ENCODE assay signal across 1 cellular context in the genomic region with DNA sequence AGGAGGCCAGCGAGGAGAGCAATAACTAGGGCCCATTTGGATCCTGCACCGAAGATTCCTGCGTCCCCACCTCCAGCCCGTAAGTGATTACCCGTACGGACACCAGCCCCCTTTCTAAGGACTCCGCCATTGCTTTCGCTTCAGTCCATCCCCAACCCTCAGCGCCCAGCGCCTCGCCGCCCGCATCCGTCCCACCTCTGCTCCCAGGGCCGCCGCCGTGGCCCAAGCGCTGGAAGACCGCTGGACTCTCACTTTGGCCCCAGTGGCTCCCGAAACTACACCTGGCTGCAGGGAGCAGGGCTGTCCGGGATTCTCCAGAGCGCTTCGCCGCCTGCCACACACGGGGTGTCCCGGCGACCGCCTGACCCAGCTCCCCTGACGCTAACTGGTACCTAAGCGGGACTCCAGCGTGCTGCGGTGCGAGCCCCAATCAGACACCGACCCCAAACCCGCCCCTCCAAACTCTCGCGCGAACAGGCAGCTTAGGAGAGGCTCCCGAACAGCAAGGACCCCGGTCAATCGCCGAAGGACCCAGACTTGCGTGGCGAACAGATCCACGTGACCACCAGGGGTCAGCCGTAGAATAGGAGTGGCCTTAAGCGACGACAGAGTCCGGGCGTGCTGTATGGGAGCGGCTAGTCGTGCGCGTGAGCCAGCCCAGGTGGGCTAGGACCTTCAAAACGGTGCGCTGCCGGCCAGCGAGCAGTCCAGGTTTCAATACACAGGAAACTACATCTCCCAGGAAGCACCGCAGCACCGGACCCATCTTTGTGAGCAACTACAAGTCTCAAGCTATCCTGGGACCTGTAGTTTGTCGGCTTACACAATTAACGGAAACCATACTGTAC.
TF ChIP-seq lines count a peak whose summit lies in the region.

A gene (minus strand): TSS at position 363 of the 848 bp plus-strand sequence. CDS start 771 bp downstream, outside the sequence.

TF ChIP-seq in K562, 482 proteins besides CTCF, POLR2A, EP300 and RAD21 (continued from another document and continues in another):
- TF ChIP-seq, protein P1, sequence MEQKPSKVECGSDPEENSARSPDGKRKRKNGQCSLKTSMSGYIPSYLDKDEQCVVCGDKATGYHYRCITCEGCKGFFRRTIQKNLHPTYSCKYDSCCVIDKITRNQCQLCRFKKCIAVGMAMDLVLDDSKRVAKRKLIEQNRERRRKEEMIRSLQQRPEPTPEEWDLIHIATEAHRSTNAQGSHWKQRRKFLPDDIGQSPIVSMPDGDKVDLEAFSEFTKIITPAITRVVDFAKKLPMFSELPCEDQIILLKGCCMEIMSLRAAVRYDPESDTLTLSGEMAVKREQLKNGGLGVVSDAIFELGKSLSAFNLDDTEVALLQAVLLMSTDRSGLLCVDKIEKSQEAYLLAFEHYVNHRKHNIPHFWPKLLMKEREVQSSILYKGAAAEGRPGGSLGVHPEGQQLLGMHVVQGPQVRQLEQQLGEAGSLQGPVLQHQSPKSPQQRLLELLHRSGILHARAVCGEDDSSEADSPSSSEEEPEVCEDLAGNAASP (IDR thresholded peaks at IDR 0.05) = no peak
- TF ChIP-seq U2AF2 (optimal IDR thresholded peaks at IDR 0.05; ENCODE audit: low read depth, low read length) (no peak), ETV6 (IDR thresholded peaks at IDR 0.05; ENCODE audit: borderline replicate concordance in 1 of 2, low read depth in 2 of 2, low read length in 1 of 2) (no peak), ETV6 (CRISPR knock-in tag; IDR thresholded peaks at IDR 0.05; ENCODE audit: borderline replicate concordance) (no peak), NFYB (IDR thresholded peaks at IDR 0.05; ENCODE audit: extremely low read depth, insufficient read length) (no peak), XRCC3 (IDR thresholded peaks at IDR 0.05) (no peak), ZFP1 (CRISPR knock-in tag; IDR thresholded peaks at IDR 0.05) (no peak), SMARCB1 (IDR thresholded peaks at IDR 0.05; ENCODE audit: insufficient read length, low read depth) (no peak), ZNF778 (CRISPR knock-in tag; IDR thresholded peaks at IDR 0.05) (no peak), ZC3H4 (CRISPR knock-in tag; IDR thresholded peaks at IDR 0.05; ENCODE audit: borderline replicate concordance) (no peak), SIRT6 (IDR thresholded peaks at IDR 0.05; ENCODE audit: low read depth, low read length) (no peak), KAT7 (CRISPR knock-in tag; IDR thresholded peaks at IDR 0.05; ENCODE audit: borderline replicate concordance) (no peak), RBM39 (optimal IDR thresholded peaks at IDR 0.05; ENCODE audit: low read depth, low read length) (no peak), ZNF212 (CRISPR knock-in tag; IDR thresholded peaks at IDR 0.05) (no peak), MAZ (CRISPR knock-in tag; conservative IDR thresholded peaks at IDR 0.05 in 1 of 2, IDR thresholded peaks at IDR 0.05 in 1 of 2) (peak; percentile 33 to 73; a peak in 3 of 4 replicates), MXI1 (IDR thresholded peaks at IDR 0.05; ENCODE audit: low read depth, low read length) (0 out of 2 replicates have a peak, but pooled peaks have one; percentile 17), DACH1 (IDR thresholded peaks at IDR 0.05; ENCODE audit: partially characterized antibody) (peak; percentile 84), PTTG1 (tag; IDR thresholded peaks at IDR 0.05; ENCODE audit: low read depth) (no peak), ZFP30 (CRISPR knock-in tag; IDR thresholded peaks at IDR 0.05; ENCODE audit: borderline replicate concordance) (no peak), GTF2F1 (IDR thresholded peaks at IDR 0.05; ENCODE audit: low read depth, low read length) (peak; percentile 25; the same call in 1 of the 2 replicates), ZNF561 (CRISPR knock-in tag; conservative IDR thresholded peaks at IDR 0.05) (no peak), ETS2 (tag; IDR thresholded peaks at IDR 0.05; ENCODE audit: borderline replicate concordance, poor library complexity, severe bottlenecking) (no peak), RBM25 (IDR thresholded peaks at IDR 0.05; ENCODE audit: low read depth, low read length, severe bottlenecking) (no peak), ZBTB7A (IDR thresholded peaks at IDR 0.05; ENCODE audit: borderline replicate concordance, control insufficient read depth, low read depth, low read length) (peak; percentile 88; the same call in 1 of the 2 replicates), DPF2 (IDR thresholded peaks at IDR 0.05) (0 out of 2 replicates have a peak, but pooled peaks have one; percentile 5), ZNF174 (CRISPR knock-in tag; IDR thresholded peaks at IDR 0.05) (no peak), SMARCC2 (IDR thresholded peaks at IDR 0.05; ENCODE audit: low read depth) (no peak), HDGF (IDR thresholded peaks at IDR 0.05) (no peak), MCM3 (IDR thresholded peaks at IDR 0.05) (no peak), ERF (CRISPR knock-in tag; IDR thresholded peaks at IDR 0.05) (no peak), DDX20 (tag; IDR thresholded peaks at IDR 0.05; ENCODE audit: low read depth) (no peak), ZNF76 (CRISPR knock-in tag; IDR thresholded peaks at IDR 0.05; ENCODE audit: borderline replicate concordance) (no peak), WHSC1 (IDR thresholded peaks at IDR 0.05; ENCODE audit: low read length) (no peak), ZEB2 (IDR thresholded peaks at IDR 0.05) (peak; percentile 95), ZKSCAN1 (IDR thresholded peaks at IDR 0.05; ENCODE audit: low read depth, low read length) (peak; percentile 44; the same call in 1 of the 2 replicates)
- TF ChIP-seq, protein P2, sequence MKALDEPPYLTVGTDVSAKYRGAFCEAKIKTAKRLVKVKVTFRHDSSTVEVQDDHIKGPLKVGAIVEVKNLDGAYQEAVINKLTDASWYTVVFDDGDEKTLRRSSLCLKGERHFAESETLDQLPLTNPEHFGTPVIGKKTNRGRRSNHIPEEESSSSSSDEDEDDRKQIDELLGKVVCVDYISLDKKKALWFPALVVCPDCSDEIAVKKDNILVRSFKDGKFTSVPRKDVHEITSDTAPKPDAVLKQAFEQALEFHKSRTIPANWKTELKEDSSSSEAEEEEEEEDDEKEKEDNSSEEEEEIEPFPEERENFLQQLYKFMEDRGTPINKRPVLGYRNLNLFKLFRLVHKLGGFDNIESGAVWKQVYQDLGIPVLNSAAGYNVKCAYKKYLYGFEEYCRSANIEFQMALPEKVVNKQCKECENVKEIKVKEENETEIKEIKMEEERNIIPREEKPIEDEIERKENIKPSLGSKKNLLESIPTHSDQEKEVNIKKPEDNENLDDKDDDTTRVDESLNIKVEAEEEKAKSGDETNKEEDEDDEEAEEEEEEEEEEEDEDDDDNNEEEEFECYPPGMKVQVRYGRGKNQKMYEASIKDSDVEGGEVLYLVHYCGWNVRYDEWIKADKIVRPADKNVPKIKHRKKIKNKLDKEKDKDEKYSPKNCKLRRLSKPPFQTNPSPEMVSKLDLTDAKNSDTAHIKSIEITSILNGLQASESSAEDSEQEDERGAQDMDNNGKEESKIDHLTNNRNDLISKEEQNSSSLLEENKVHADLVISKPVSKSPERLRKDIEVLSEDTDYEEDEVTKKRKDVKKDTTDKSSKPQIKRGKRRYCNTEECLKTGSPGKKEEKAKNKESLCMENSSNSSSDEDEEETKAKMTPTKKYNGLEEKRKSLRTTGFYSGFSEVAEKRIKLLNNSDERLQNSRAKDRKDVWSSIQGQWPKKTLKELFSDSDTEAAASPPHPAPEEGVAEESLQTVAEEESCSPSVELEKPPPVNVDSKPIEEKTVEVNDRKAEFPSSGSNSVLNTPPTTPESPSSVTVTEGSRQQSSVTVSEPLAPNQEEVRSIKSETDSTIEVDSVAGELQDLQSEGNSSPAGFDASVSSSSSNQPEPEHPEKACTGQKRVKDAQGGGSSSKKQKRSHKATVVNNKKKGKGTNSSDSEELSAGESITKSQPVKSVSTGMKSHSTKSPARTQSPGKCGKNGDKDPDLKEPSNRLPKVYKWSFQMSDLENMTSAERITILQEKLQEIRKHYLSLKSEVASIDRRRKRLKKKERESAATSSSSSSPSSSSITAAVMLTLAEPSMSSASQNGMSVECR (CRISPR knock-in tag; IDR thresholded peaks at IDR 0.05) = peak; percentile 64
- TF ChIP-seq, protein P3, sequence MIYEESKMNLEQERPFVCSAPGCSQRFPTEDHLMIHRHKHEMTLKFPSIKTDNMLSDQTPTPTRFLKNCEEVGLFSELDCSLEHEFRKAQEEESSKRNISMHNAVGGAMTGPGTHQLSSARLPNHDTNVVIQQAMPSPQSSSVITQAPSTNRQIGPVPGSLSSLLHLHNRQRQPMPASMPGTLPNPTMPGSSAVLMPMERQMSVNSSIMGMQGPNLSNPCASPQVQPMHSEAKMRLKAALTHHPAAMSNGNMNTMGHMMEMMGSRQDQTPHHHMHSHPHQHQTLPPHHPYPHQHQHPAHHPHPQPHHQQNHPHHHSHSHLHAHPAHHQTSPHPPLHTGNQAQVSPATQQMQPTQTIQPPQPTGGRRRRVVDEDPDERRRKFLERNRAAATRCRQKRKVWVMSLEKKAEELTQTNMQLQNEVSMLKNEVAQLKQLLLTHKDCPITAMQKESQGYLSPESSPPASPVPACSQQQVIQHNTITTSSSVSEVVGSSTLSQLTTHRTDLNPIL (CRISPR knock-in tag; IDR thresholded peaks at IDR 0.05) = no peak
- TF ChIP-seq, protein P4, sequence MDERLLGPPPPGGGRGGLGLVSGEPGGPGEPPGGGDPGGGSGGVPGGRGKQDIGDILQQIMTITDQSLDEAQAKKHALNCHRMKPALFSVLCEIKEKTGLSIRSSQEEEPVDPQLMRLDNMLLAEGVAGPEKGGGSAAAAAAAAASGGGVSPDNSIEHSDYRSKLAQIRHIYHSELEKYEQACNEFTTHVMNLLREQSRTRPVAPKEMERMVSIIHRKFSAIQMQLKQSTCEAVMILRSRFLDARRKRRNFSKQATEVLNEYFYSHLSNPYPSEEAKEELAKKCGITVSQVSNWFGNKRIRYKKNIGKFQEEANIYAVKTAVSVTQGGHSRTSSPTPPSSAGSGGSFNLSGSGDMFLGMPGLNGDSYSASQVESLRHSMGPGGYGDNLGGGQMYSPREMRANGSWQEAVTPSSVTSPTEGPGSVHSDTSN (CRISPR knock-in tag; IDR thresholded peaks at IDR 0.05; ENCODE audit: low read depth) = no peak
- TF ChIP-seq, protein P4 (tag; conservative IDR thresholded peaks at IDR 0.05; ENCODE audit: low read depth) = no peak
- TF ChIP-seq, protein P5, sequence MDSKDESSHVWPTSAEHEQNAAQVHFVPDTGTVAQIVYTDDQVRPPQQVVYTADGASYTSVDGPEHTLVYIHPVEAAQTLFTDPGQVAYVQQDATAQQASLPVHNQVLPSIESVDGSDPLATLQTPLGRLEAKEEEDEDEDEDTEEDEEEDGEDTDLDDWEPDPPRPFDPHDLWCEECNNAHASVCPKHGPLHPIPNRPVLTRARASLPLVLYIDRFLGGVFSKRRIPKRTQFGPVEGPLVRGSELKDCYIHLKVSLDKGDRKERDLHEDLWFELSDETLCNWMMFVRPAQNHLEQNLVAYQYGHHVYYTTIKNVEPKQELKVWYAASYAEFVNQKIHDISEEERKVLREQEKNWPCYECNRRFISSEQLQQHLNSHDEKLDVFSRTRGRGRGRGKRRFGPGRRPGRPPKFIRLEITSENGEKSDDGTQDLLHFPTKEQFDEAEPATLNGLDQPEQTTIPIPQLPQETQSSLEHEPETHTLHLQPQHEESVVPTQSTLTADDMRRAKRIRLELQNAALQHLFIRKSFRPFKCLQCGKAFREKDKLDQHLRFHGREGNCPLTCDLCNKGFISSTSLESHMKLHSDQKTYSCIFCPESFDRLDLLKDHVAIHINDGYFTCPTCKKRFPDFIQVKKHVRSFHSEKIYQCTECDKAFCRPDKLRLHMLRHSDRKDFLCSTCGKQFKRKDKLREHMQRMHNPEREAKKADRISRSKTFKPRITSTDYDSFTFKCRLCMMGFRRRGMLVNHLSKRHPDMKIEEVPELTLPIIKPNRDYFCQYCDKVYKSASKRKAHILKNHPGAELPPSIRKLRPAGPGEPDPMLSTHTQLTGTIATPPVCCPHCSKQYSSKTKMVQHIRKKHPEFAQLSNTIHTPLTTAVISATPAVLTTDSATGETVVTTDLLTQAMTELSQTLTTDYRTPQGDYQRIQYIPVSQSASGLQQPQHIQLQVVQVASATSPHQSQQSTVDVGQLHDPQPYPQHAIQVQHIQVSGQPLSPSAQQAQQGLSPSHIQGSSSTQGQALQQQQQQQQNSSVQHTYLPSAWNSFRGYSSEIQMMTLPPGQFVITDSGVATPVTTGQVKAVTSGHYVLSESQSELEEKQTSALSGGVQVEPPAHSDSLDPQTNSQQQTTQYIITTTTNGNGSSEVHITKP (IDR thresholded peaks at IDR 0.05; ENCODE audit: partially characterized antibody) = no peak
- TF ChIP-seq, protein P6, sequence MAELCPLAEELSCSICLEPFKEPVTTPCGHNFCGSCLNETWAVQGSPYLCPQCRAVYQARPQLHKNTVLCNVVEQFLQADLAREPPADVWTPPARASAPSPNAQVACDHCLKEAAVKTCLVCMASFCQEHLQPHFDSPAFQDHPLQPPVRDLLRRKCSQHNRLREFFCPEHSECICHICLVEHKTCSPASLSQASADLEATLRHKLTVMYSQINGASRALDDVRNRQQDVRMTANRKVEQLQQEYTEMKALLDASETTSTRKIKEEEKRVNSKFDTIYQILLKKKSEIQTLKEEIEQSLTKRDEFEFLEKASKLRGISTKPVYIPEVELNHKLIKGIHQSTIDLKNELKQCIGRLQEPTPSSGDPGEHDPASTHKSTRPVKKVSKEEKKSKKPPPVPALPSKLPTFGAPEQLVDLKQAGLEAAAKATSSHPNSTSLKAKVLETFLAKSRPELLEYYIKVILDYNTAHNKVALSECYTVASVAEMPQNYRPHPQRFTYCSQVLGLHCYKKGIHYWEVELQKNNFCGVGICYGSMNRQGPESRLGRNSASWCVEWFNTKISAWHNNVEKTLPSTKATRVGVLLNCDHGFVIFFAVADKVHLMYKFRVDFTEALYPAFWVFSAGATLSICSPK (IDR thresholded peaks at IDR 0.05; ENCODE audit: borderline replicate concordance) = no peak
- TF ChIP-seq, protein P7, sequence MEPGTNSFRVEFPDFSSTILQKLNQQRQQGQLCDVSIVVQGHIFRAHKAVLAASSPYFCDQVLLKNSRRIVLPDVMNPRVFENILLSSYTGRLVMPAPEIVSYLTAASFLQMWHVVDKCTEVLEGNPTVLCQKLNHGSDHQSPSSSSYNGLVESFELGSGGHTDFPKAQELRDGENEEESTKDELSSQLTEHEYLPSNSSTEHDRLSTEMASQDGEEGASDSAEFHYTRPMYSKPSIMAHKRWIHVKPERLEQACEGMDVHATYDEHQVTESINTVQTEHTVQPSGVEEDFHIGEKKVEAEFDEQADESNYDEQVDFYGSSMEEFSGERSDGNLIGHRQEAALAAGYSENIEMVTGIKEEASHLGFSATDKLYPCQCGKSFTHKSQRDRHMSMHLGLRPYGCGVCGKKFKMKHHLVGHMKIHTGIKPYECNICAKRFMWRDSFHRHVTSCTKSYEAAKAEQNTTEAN (CRISPR knock-in tag; IDR thresholded peaks at IDR 0.05) = 0 out of 2 replicates have a peak, but pooled peaks have one; percentile 73
- TF ChIP-seq, protein P8, sequence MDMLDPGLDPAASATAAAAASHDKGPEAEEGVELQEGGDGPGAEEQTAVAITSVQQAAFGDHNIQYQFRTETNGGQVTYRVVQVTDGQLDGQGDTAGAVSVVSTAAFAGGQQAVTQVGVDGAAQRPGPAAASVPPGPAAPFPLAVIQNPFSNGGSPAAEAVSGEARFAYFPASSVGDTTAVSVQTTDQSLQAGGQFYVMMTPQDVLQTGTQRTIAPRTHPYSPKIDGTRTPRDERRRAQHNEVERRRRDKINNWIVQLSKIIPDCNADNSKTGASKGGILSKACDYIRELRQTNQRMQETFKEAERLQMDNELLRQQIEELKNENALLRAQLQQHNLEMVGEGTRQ (CRISPR knock-in tag; IDR thresholded peaks at IDR 0.05) = peak; percentile 80
